ENCODE assay signal across 8 cellular contexts in genomic region chr2:108184421-108184820, GRCh38. TPM values are rescaled to one million over a fixed set of nuclear protein-coding genes. Genes with fewer than 3 reads are reported as not detected.
DNase-seq lines count a peak whose midpoint lies in the region; ATAC-seq, FAIRE-seq and TF ChIP-seq lines count a peak whose summit lies in the region.

No MANE protein-coding gene starts in this region.

- no peak for ATAC-seq in left cardiac atrium
- no peak for ATAC-seq in GM21423 (IDR thresholded peaks at IDR 0.05; ENCODE audit: unreplicated experiment)

- DNase-seq in left ventricle myocardium inferior (no peak), left cardiac atrium (no peak), NAMALWA (ENCODE audit: low spot score) (peak; percentile 43), dermis microvascular lymphatic vessel endothelial cell (ENCODE audit: low read depth in 2 of 2) (peak; percentile 9 to 14), urothelium cell line (ENCODE audit: low spot score) (peak; percentile 50), foreskin melanocyte (no peak), frontal cortex (ENCODE audit: low spot score in 2 of 2) (no peak)

- H3K27ac ChIP-seq in left ventricle myocardium inferior (replicated peaks): no peak overlapping the region

- intact Hi-C loops in left ventricle myocardium inferior (cut with micrococcal nuclease): no loop called here
- intact Hi-C loops in left cardiac atrium (cut with DNase I): loop anchor here in 1 of 2 donors (5.0 kb wide), 1 partner anchor 247 kb away; no protein-coding TSS in a partner anchor

- no peak for FAIRE-seq in urothelium cell line (lab: Jason Lieb, UNC)
- FAIRE-seq in frontal cortex (lab: Jason Lieb, UNC): no peak

- no peaks in the 10 kb centered on the region for H3K4me1 ChIP-seq in left ventricle myocardium inferior

- no peak overlapping the region for H3K4me3 ChIP-seq in left ventricle myocardium inferior

- TF ChIP-seq CTCF in left ventricle myocardium inferior (IDR thresholded peaks at IDR 0.05; ENCODE audit: borderline replicate concordance): peak; percentile 35

- no peaks in the 10 kb centered on the region for H3K9me3 ChIP-seq in left ventricle myocardium inferior (replicated peaks)

- H3K27me3 ChIP-seq in left ventricle myocardium inferior (ENCODE audit: low read depth): no peaks in the 10 kb centered on the region

- no peaks in the 10 kb centered on the region for H3K36me3 ChIP-seq in left ventricle myocardium inferior

RNA-seq across cellular contexts. Expression of gene SULT1C3, which starts 55.3 kb away (rescaled TPM):
- total RNA-seq in left ventricle myocardium inferior (not detected), left cardiac atrium (not detected), dermis microvascular lymphatic vessel endothelial cell (not detected in 2 replicates), frontal cortex (not detected)

Comparison
In these comparisons a context has a peak if more than half of its experiments do, and no peak if none do; other contexts are left out.
1. DNase-seq: peak in NAMALWA (single experiment), dermis microvascular lymphatic vessel endothelial cell (2 of 2) and urothelium cell line (single experiment); none in left ventricle myocardium inferior (single experiment), left cardiac atrium (single experiment), foreskin melanocyte (single experiment) and frontal cortex (0 of 2).